17 cellular contexts compared by ENCODE assay signal in the genomic region with DNA sequence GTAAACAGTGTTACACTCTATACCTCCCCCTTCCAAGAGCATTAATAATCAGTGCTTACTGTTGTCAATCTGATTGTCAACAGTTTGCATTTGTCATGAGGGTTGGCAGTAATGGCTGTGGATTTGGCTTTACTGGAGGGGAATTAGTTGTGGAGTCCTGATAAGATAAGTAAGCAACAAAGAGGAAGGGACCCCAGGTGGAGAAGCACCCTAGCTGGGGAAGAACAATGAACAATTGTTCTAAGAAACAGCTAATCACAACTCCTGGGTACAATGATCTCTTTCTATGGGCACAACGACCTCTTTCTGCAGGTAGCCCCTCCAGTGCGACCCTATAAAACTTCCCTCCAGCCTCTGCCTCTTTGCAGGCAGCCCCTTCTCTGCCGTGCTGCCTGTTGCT.
"Had no signal": no experiment of that assay in that cellular context is flagged by ENCODE, and none has a peak within 500 bp of the region (broad histone marks: within the 10 kb centered on the region; RNA-seq: fewer than 3 reads in every experiment).

No MANE protein-coding gene starts in this region.

- H3K4me3 Mint-ChIP-seq: activated naive CD4-positive, alpha-beta T cell treated with anti-CD3 and anti-CD28 coated beads, Interleukin-2, amount 50 U/mL, for 24 hours; mesothelial cell of epicardium; natural killer cell treated with Interleukin-12 subunit alpha and Interleukin-12 subunit beta and Interleukin-15 and Interleukin-18, amount 100 ng/mL, for 72 hours had no signal

- H3K36me3 ChIP-seq: ascending aorta, thyroid gland had no signal

- H3K27ac Mint-ChIP-seq: activated naive CD4-positive, alpha-beta T cell treated with anti-CD3 and anti-CD28 coated beads, Interleukin-2, amount 50 U/mL, for 24 hours; mesothelial cell of epicardium; natural killer cell treated with Interleukin-12 subunit alpha and Interleukin-12 subunit beta and Interleukin-15 and Interleukin-18, amount 100 ng/mL, for 72 hours had no signal

- DNase-seq: activated CD4-positive, alpha-beta T cell treated with anti-CD3 and anti-CD28 coated beads, Interleukin-2, amount 50 U/mL, for 1 hour; activated gamma-delta T cell; cortex of kidney; effector CD4-positive, alpha-beta T cell; left colon; occipital lobe; retina; stimulated activated CD4-positive, alpha-beta T cell treated with anti-CD3 and anti-CD28 coated beads, Interleukin-1b, Interleukin-23, amount 100 ng/mL, for 48 hours; stimulated activated naive CD4-positive, alpha-beta T cell treated with Interleukin-2 at 50 U/mL for 16 hours; T-helper 9 cell; thyroid gland had no signal

- H3K27me3 Mint-ChIP-seq: activated naive CD4-positive, alpha-beta T cell treated with anti-CD3 and anti-CD28 coated beads, Interleukin-2, amount 50 U/mL, for 24 hours had no signal

- H3K4me1 ChIP-seq: ascending aorta, thyroid gland had no signal

- ATAC-seq: activated CD4-positive, CD25-positive, alpha-beta regulatory T cell treated with anti-CD3 and anti-CD28 coated beads, Interleukin-2, amount 50 U/mL, for 24 hours; left colon; natural killer cell treated with Interleukin-12 subunit alpha and Interleukin-12 subunit beta and Interleukin-15 and Interleukin-18, amount 100 ng/mL, for 72 hours had no signal

- H3K4me3 ChIP-seq: ascending aorta, lung, thyroid gland had no signal

- H3K27ac ChIP-seq: ascending aorta, thyroid gland had no signal

- H3K9me3 ChIP-seq: ascending aorta, thyroid gland had no signal

- H3K9me3 Mint-ChIP-seq: activated naive CD4-positive, alpha-beta T cell treated with anti-CD3 and anti-CD28 coated beads, Interleukin-2, amount 50 U/mL, for 24 hours; mesothelial cell of epicardium; natural killer cell treated with Interleukin-12 subunit alpha and Interleukin-12 subunit beta and Interleukin-15 and Interleukin-18, amount 100 ng/mL, for 72 hours had no signal

- H3K27me3 ChIP-seq: ascending aorta, thyroid gland had no signal

- H3K36me3 Mint-ChIP-seq: activated naive CD4-positive, alpha-beta T cell treated with anti-CD3 and anti-CD28 coated beads, Interleukin-2, amount 50 U/mL, for 24 hours; mesothelial cell of epicardium; natural killer cell treated with Interleukin-12 subunit alpha and Interleukin-12 subunit beta and Interleukin-15 and Interleukin-18, amount 100 ng/mL, for 72 hours had no signal
